26 cellular contexts compared by ENCODE assay signal in genomic region chr9:114602620-114603019, GRCh38. TPM values are rescaled to one million over a fixed set of nuclear protein-coding genes. Genes with fewer than 3 reads are reported as not detected.
DNase-seq lines count a peak whose midpoint lies in the region; ATAC-seq and TF ChIP-seq lines count a peak whose summit lies in the region.
"Had no signal": no experiment of that assay in that cellular context is flagged by ENCODE, and none has a peak within 500 bp of the region (broad histone marks: within the 10 kb centered on the region; RNA-seq: fewer than 3 reads in every experiment).

No MANE protein-coding gene starts in this region.

- no peak overlapping the region for H2AFZ ChIP-seq in KMS-11 (ENCODE audit: low read depth)
- no peak overlapping the region for H2AFZ ChIP-seq in GM23248

- peak overlapping the region; percentile 13; the same call in 1 of the 2 replicates for H3K27ac ChIP-seq in KMS-11
- peak overlapping the region; percentile 64 for H3K27ac ChIP-seq in subcutaneous abdominal adipose tissue (ENCODE audit: low read depth, low read length)
- no peak overlapping the region for H3K27ac ChIP-seq in GM23248

- peaks cover 0 to 5% (median 0%) of the 10 kb centered on the region in 5 donors for H3K9me3 ChIP-seq in subcutaneous abdominal adipose tissue (ENCODE audit: control insufficient read depth in 5 of 5, low read length in 5 of 5)
- H3K9me3 ChIP-seq in GM23248 (ENCODE audit: low read depth) = no peaks in the 10 kb centered on the region

- no peaks in the 10 kb centered on the region for H3K9me2 ChIP-seq in GM23248 (ENCODE audit: insufficient read depth)
- H3K9me2 ChIP-seq: SK-N-SH had no signal

- in situ Hi-C loops in GM23248 (cut with MboI) = no loop called here

- WGBS in GM23248 (ENCODE audit: low coverage in 1 of 2, low lambda C conversion rate in 2 of 2, missing lambda C conversion rate in 2 of 2), 2 experiments = 97 to 98% methylated on average over 5 of the region's 5 CpGs

- H3K4me2 ChIP-seq in KMS-11 (peak overlapping the region; percentile 22; the same call in 1 of the 2 replicates), GM23248 (ENCODE audit: unreplicated experiment) (no peak overlapping the region)
- H3K4me2 ChIP-seq: SK-N-SH had no signal

- no peaks in the 10 kb centered on the region for H3K79me2 ChIP-seq in KMS-11 (ENCODE audit: insufficient read depth, low read depth)
- H3K79me2 ChIP-seq in GM23248 (ENCODE audit: insufficient read depth) = peaks cover 5% of the 10 kb centered on the region

- no peak for TF ChIP-seq CTCF in KMS-11 (conservative IDR thresholded peaks at IDR 0.05; ENCODE audit: low read depth, low read length)

- peak; percentile 15 for DNase-seq in NCI-H1092 treated with DMSO at 0.1 percent for 48 hours (lab: John Stamatoyannopoulos, UW)
- DNase-seq in NCI-H1092 (lab: John Stamatoyannopoulos, UW) = no peak
- DNase-seq in left lobe of liver (ENCODE audit: low spot score) = peak; percentile 80
- DNase-seq in GM23248 = no peak
- no peak for DNase-seq in NCI-H1048 (lab: John Stamatoyannopoulos, UW)
- DNase-seq in AG08395 (ENCODE audit: low spot score) = no peak
- DNase-seq: 8988T; CD8-positive, alpha-beta memory T cell; DND-41; KG1; NCI-H1436 treated with DMSO at 0.1 percent for 48 hours; NCI-H2029; NCI-H2171 treated with DMSO at 0.1 percent for 48 hours; NCI-H446; NCI-H69; NK-92 treated with Interleukin-12 subunit alpha and Interleukin-12 subunit beta, amount 100 ng/mL, for 24 hours; RPMI8226; SHP77 treated with DMSO at 0.1 percent for 48 hours; SK-N-SH had no signal

- H4K20me1 ChIP-seq in KMS-11 (ENCODE audit: insufficient read depth) = no peaks in the 10 kb centered on the region
- H4K20me1 ChIP-seq in GM23248 (ENCODE audit: insufficient read depth) = no peaks in the 10 kb centered on the region

- peak; percentile 78 for ATAC-seq in left lobe of liver

- H3K4me1 ChIP-seq in KMS-11 (ENCODE audit: low read depth, poor library complexity, severe bottlenecking) (peaks cover 30% of the 10 kb centered on the region), subcutaneous abdominal adipose tissue (ENCODE audit: control insufficient read depth in 5 of 5, insufficient read depth in 5 of 5, low read length in 5 of 5) (peaks cover 2 to 50% (median 30%) of the 10 kb centered on the region in 5 donors), GM23248 (ENCODE audit: insufficient read depth) (peaks cover 15% of the 10 kb centered on the region)

- H3K27me3 ChIP-seq in KMS-11 (ENCODE audit: insufficient read depth, low read depth) = no peaks in the 10 kb centered on the region
- H3K27me3 ChIP-seq in subcutaneous abdominal adipose tissue (ENCODE audit: control insufficient read depth in 5 of 5, insufficient read depth in 4 of 5, low read length in 5 of 5) = no peaks in the 10 kb centered on the region
- no peaks in the 10 kb centered on the region for H3K27me3 ChIP-seq in GM23248 (replicated peaks; ENCODE audit: insufficient read depth)

- peaks cover 46% of the 10 kb centered on the region for H3F3A ChIP-seq in GM23248 (ENCODE audit: insufficient read depth)

- peaks cover 5% of the 10 kb centered on the region; the same call in 1 of the 2 replicates for H3K36me3 ChIP-seq in KMS-11 (ENCODE audit: insufficient read depth)
- peaks cover 12 to 34% (median 22%) of the 10 kb centered on the region in 5 donors for H3K36me3 ChIP-seq in subcutaneous abdominal adipose tissue (ENCODE audit: control insufficient read depth in 5 of 5, insufficient read depth in 5 of 5, low read length in 5 of 5)
- H3K36me3 ChIP-seq in GM23248 (ENCODE audit: low read depth) = peaks cover 37% of the 10 kb centered on the region

- H3K4me3 ChIP-seq in KMS-11 (IDR thresholded peaks at IDR 0.05; ENCODE audit: insufficient read depth, low read depth, low read length) (no peak overlapping the region), subcutaneous abdominal adipose tissue (ENCODE audit: low read depth in 1 of 5, low read length in 5 of 5) (no peak overlapping the region), GM23248 (no peak overlapping the region)

- H3K9ac ChIP-seq in KMS-11 = no peak overlapping the region
- peak overlapping the region in 1 of 5 donors; percentile 5 for H3K9ac ChIP-seq in subcutaneous abdominal adipose tissue (ENCODE audit: low read length in 5 of 5)
- H3K9ac ChIP-seq in GM23248 = no peak overlapping the region
- H3K9ac ChIP-seq: SK-N-SH had no signal

RNA-seq across cellular contexts. Expression of gene TMEM268, which starts 8.5 kb away (rescaled TPM):
- 4.8 TPM for total RNA-seq in left lobe of liver
- 4.9 and 10.7 TPM in 2 replicates for total RNA-seq in GM23248 (2014; rRNA removed; shearing (Covaris generic))
- polyA plus RNA-seq in GM23248 (2016; fragmentation: Nextera tagmentation; extraction: Ambion mirVana) = 5.1 and 6.9 TPM in 2 replicates

RNA-seq across cellular contexts. Expression of gene ATP6V1G1, which starts 15.1 kb away (rescaled TPM):
- 34.1 TPM for total RNA-seq in left lobe of liver
- total RNA-seq in GM23248 (2014; rRNA removed; shearing (Covaris generic)) = 127 and 131 TPM in 2 replicates
- polyA plus RNA-seq in GM23248 (2016; fragmentation: Nextera tagmentation; extraction: Ambion mirVana) = 222 and 230 TPM in 2 replicates

RNA-seq across cellular contexts. Expression of gene TEX53, which starts 55.0 kb away (rescaled TPM):
- total RNA-seq in left lobe of liver = not detected
- not detected in 2 replicates for total RNA-seq in GM23248 (2014; rRNA removed; shearing (Covaris generic))
- polyA plus RNA-seq in GM23248 (2016; fragmentation: Nextera tagmentation; extraction: Ambion mirVana) = not detected in 2 replicates
- total RNA-seq: CD8-positive, alpha-beta memory T cell; G401; H4; OCI-LY7 had no signal
- polyA plus RNA-seq: AG04450; BJ; CD8-positive, alpha-beta memory T cell; SK-N-SH had no signal

Comparison
In these comparisons a context has a peak if more than half of its experiments do, and no peak if none do; other contexts are left out.
1. DNase-seq: peak in NCI-H1092 treated with DMSO at 0.1 percent for 48 hours (single experiment) and left lobe of liver (single experiment); none in NCI-H1092 (single experiment), GM23248 (single experiment), NCI-H1048 (single experiment) and AG08395 (single experiment).